Comparison of ENCODE assay signal across 13 cellular contexts in the genomic region with DNA sequence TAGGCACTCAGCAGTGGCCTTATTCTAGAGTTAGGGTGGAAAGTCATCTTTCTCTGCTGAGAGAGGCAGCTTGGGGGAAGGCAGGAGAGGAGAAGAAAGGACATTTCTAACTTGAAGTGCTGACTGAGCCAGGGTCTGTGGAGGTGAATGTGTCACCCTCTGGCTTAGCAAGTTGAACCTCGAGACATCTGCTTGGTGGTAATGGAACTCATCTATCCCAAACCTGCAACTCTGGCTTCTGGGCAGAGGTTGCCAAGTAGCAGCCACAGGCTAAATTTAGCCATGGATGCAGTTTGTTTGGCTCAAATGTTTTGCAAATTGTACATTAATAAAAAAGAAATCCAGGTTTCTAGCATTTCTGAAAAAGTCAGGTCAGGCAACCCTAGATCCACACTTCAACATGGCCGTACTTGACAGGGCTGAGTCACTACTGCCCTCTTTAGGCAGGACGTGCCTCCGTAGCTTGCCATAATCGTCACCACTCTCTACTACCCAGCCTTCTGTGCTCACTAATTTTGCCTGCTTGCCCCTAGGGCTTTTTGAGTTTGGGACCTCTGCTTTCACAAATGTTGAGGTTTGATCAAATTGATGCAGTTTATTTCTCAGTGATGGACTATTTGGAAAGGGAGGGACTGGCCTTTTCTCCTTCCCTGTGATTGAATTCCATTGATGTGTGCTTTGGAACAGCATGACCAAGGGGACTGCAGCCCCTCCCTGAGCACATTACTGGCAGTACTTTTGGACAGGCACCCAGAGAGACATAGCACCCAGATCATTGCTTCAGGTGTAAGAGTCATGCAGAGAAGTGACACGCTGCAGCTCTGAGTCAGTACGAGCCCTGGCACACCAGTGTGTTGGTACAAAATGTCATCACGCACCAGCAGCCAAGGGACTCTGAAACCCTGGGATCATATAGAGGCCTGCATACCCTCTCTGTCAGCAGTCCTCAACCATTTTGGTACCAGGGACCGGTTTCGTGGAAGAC. TPM values are rescaled to one million over a fixed set of nuclear protein-coding genes. Genes with fewer than 3 reads are reported as not detected.
DNase-seq lines count a peak whose midpoint lies in the region; ATAC-seq and TF ChIP-seq lines count a peak whose summit lies in the region.
"Had no signal": no experiment of that assay in that cellular context is flagged by ENCODE, and none has a peak within 500 bp of the region (broad histone marks: within the 10 kb centered on the region; RNA-seq: fewer than 3 reads in every experiment).

No MANE protein-coding gene starts in this region.

- H3K27me3 ChIP-seq in left ventricle myocardium inferior (ENCODE audit: low read depth) = no peaks in the 10 kb centered on the region
- no peaks in the 10 kb centered on the region for H3K27me3 ChIP-seq in right atrium auricular region
- no peaks in the 10 kb centered on the region for H3K27me3 ChIP-seq in vagina

- DNase-seq in left ventricle myocardium inferior = no peak
- no peak for DNase-seq in right atrium auricular region (ENCODE audit: low spot score)
- peak; percentile 11 for DNase-seq in OCI-M1 (lab: John Stamatoyannopoulos, UW)
- DNase-seq in fibroblast of pulmonary artery (ENCODE audit: low read depth) = no peak
- no peak for DNase-seq in vagina (ENCODE audit: extremely low spot score in 2 of 2)
- no peak for DNase-seq in COLO668 (lab: John Stamatoyannopoulos, UW; ENCODE audit: unreplicated experiment)
- no peak for DNase-seq in effector CD8-positive, alpha-beta T cell (lab: John Stamatoyannopoulos, UW)
- DNase-seq: activated gamma-delta T cell treated with Interleukin-2 at 50 U/mL for 16 hours; CD4-positive, alpha-beta T cell; NCI-H526 treated with DMSO at 0.1 percent for 48 hours; stimulated activated naive CD8-positive, alpha-beta T cell treated with anti-CD3 and anti-CD28 coated beads, Interleukin-15, amount 100 ng/mL, for 72 hours had no signal

- no peak overlapping the region for H3K4me3 ChIP-seq in left ventricle myocardium inferior
- no peak overlapping the region for H3K4me3 ChIP-seq in right atrium auricular region
- H3K4me3 ChIP-seq in fibroblast of pulmonary artery (replicated peaks; ENCODE audit: low read depth, low read length) = no peak overlapping the region
- no peak overlapping the region for H3K4me3 ChIP-seq in vagina

- intact Hi-C loops in left ventricle myocardium inferior (cut with micrococcal nuclease) = loop anchor here (5.0 to 10.0 kb wide), 2 partner anchors 65 to 123 kb away; no protein-coding TSS in a partner anchor
- intact Hi-C loops in vagina (cut with DNase I) = no loop called here

- H3K36me3 ChIP-seq in left ventricle myocardium inferior = no peaks in the 10 kb centered on the region
- no peaks in the 10 kb centered on the region for H3K36me3 ChIP-seq in right atrium auricular region
- H3K36me3 ChIP-seq in vagina = no peaks in the 10 kb centered on the region

- peak; percentile 44 for TF ChIP-seq CTCF in left ventricle myocardium inferior (IDR thresholded peaks at IDR 0.05; ENCODE audit: borderline replicate concordance)
- TF ChIP-seq CTCF in right atrium auricular region (IDR thresholded peaks at IDR 0.05) = peak in 1 of 2 donors; percentile 51
- TF ChIP-seq CTCF in fibroblast of pulmonary artery (IDR thresholded peaks at IDR 0.05; ENCODE audit: low read length, missing control alignments) = peak; percentile 30
- TF ChIP-seq CTCF in vagina (IDR thresholded peaks at IDR 0.05) = no peak

- no peak for TF ChIP-seq POLR2A in vagina (IDR thresholded peaks at IDR 0.05)

- H3K9me3 ChIP-seq in left ventricle myocardium inferior (replicated peaks) (no peaks in the 10 kb centered on the region), right atrium auricular region (no peaks in the 10 kb centered on the region), vagina (no peaks in the 10 kb centered on the region)

- peak overlapping the region; percentile 95 for H3K27ac ChIP-seq in left ventricle myocardium inferior (replicated peaks)
- peak overlapping the region in 1 of 2 donors; percentile 87 for H3K27ac ChIP-seq in right atrium auricular region
- peak overlapping the region; percentile 32 for H3K27ac ChIP-seq in vagina
- H3K27ac ChIP-seq: KMS-11 had no signal

- peaks cover 99% of the 10 kb centered on the region for H3K4me1 ChIP-seq in left ventricle myocardium inferior
- H3K4me1 ChIP-seq in right atrium auricular region = peaks cover 0 to 68% of the 10 kb centered on the region in 2 donors
- peaks cover 75% of the 10 kb centered on the region for H3K4me1 ChIP-seq in vagina

- ATAC-seq in GM18868 (IDR thresholded peaks at IDR 0.05; ENCODE audit: unreplicated experiment) = no peak
- ATAC-seq: stimulated activated naive CD8-positive, alpha-beta T cell treated with anti-CD3 and anti-CD28 coated beads, Interleukin-15, amount 100 ng/mL, for 72 hours had no signal

RNA-seq across cellular contexts. Expression of gene CDH13, which starts 5.2 kb away (rescaled TPM):
- total RNA-seq in left ventricle myocardium inferior (161 TPM), right atrium auricular region (10 to 100 TPM; 75.4 to 85.9 TPM), vagina (123 TPM)
- total RNA-seq: CD4-positive, alpha-beta T cell had no signal

Comparison
In these comparisons a context has a peak if more than half of its experiments do, and no peak if none do; other contexts are left out.
1. CTCF ChIP-seq: peak in left ventricle myocardium inferior (single experiment) and fibroblast of pulmonary artery (single experiment); none in vagina (0 of 3).